Comparison of ENCODE assay signal across 27 cellular contexts in the genomic region with DNA sequence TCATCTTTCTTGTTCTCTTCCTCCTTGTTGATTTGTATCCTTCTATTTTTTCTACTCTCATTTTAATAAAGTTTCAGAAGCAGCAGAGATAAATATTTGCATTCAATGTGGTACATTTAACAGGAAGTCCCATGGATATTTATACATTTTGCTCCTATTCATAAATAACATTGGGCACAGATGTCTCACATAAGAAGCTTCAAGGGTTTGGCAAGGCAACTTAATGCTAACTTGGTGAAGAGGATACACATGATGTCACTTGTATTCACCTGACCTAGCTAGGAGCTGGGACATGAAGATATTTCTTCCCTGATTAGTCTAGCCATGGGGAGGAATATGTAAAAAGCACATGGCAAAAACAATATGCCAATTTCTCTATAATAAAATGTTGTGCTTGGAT.
DNase-seq lines count a peak whose midpoint lies in the region; ATAC-seq, FAIRE-seq and TF ChIP-seq lines count a peak whose summit lies in the region.
"Had no signal": no experiment of that assay in that cellular context is flagged by ENCODE, and none has a peak within 500 bp of the region (broad histone marks: within the 10 kb centered on the region; RNA-seq: fewer than 3 reads in every experiment).

No MANE protein-coding gene starts in this region.

- H3K36me3 ChIP-seq in OCI-LY3 (replicated peaks; ENCODE audit: low read depth, low read length), result no peaks in the 10 kb centered on the region
- H3K36me3 ChIP-seq: breast epithelium, SJSA1 had no signal

- ATAC-seq in HG02642 (IDR thresholded peaks at IDR 0.05; ENCODE audit: poor library complexity, unreplicated experiment), result peak; percentile 56
- ATAC-seq in GM18873 (IDR thresholded peaks at IDR 0.05; ENCODE audit: low FRiP score, unreplicated experiment), result no peak
- ATAC-seq in HG03196 (IDR thresholded peaks at IDR 0.05; ENCODE audit: unreplicated experiment), result no peak
- ATAC-seq: HCT116, psoas muscle had no signal

- H2AFZ ChIP-seq in OCI-LY3 (ENCODE audit: low read depth, low read length), result no peak overlapping the region

- no peak for TF ChIP-seq CTCF in OCI-LY3 (IDR thresholded peaks at IDR 0.05; ENCODE audit: low read depth, low read length)
- TF ChIP-seq CTCF in GM10248 (IDR thresholded peaks at IDR 0.05; ENCODE audit: control extremely low read depth, extremely low read depth, low read depth, missing control alignments), result no peak

- H3K4me1 ChIP-seq in OCI-LY3 (ENCODE audit: low read length), result peaks cover 79% of the 10 kb centered on the region
- H3K4me1 ChIP-seq: breast epithelium, psoas muscle had no signal

- no peaks in the 10 kb centered on the region for H4K20me1 ChIP-seq in OCI-LY3 (ENCODE audit: insufficient read depth, low read length)

- no peak overlapping the region for H3K4me3 ChIP-seq in OCI-LY3 (ENCODE audit: low read length)
- H3K4me3 ChIP-seq: breast epithelium, psoas muscle, SJSA1 had no signal

- POLR2A ChIA-PET in GM10248 (lab: Yijun Ruan, JAX), result no interaction called here

- no peaks in the 10 kb centered on the region for H3K79me2 ChIP-seq in OCI-LY3 (ENCODE audit: low read length)

- peak overlapping the region; percentile 10; the same call in 1 of the 2 replicates for H3K4me2 ChIP-seq in OCI-LY3 (ENCODE audit: low read length)

- CTCF ChIA-PET in GM10248 (lab: Yijun Ruan, JAX), result no interaction called here

- no peak overlapping the region for H3K27ac ChIP-seq in OCI-LY3 (ENCODE audit: low read length)
- H3K27ac ChIP-seq: breast epithelium, psoas muscle, SJSA1 had no signal

- 0 out of 2 replicates have a peak, but pooled peaks cover 2% of the 10 kb centered on the region for H3K27me3 ChIP-seq in OCI-LY3 (ENCODE audit: low read depth, low read length)
- H3K27me3 ChIP-seq: breast epithelium, SJSA1 had no signal

- H3K9ac ChIP-seq in OCI-LY3 (ENCODE audit: low read length), result no peak overlapping the region

- no peaks in the 10 kb centered on the region for H3K9me3 ChIP-seq in OCI-LY3 (ENCODE audit: insufficient read depth, low read length)
- H3K9me3 ChIP-seq: breast epithelium, psoas muscle, SJSA1 had no signal

- FAIRE-seq in GM18507 (lab: Jason Lieb, UNC), result peak; percentile 76
- FAIRE-seq: colon, HTR-8/SVneo had no signal

- DNase-seq in Ammon's horn (ENCODE audit: low spot score) (peak; percentile 14), GM18507 (ENCODE audit: extremely low spot score, insufficient read length, low read depth) (no peak), GM10248 (ENCODE audit: extremely low spot score) (no peak)
- no peak for DNase-seq in activated CD4-positive, alpha-beta T cell treated with anti-CD3 and anti-CD28 coated beads, Interleukin-2, amount 50 U/mL, for 4 hours
- DNase-seq: activated CD4-positive, alpha-beta T cell treated with anti-CD3 and anti-CD28 coated beads, Interleukin-2, amount 10 ng/mL, durations not matched to agents 24 days and 14 days; activated naive CD4-positive, alpha-beta T cell treated with Interleukin-2 at 50 U/mL for 16 hours; activated T-cell treated with anti-CD3 and anti-CD28 coated beads, Interleukin-2, amount 50 U/mL, for 48 hours; amygdala; effector CD8-positive, alpha-beta T cell; head of caudate nucleus; KG1; kidney glomerular epithelial cell; mammary epithelial cell; NCI-H146; NCI-H2171; NCI-H524 treated with DMSO at 0.1 percent for 48 hours; psoas muscle; stimulated activated CD8-positive, alpha-beta memory T cell treated with anti-CD3 and anti-CD28 coated beads, Interleukin-4, amount 100 ng/mL, for 48 hours had no signal
